In genomic region chr2:181944164-181944913, GRCh38 we compare ENCODE assay signal across 19 cellular contexts. TPM values are rescaled to one million over a fixed set of nuclear protein-coding genes. Genes with fewer than 3 reads are reported as not detected.
A peak's percentile ranks its signal among the peaks of the same experiment; 100 is the strongest.
DNase-seq lines count a peak whose midpoint lies in the region; ATAC-seq and TF ChIP-seq lines count a peak whose summit lies in the region.
"Had no signal": no experiment of that assay in that cellular context is flagged by ENCODE, and none has a peak within 500 bp of the region (broad histone marks: within the 10 kb centered on the region; RNA-seq: fewer than 3 reads in every experiment).

No MANE protein-coding gene starts in this region.

- ATAC-seq in right lobe of liver (peak; percentile 76 to 89 (median 86)), GM21786 (IDR thresholded peaks at IDR 0.05; ENCODE audit: unreplicated experiment) (no peak)
- ATAC-seq: GM12878 had no signal

- TF ChIP-seq CTCF in Caco-2 (IDR thresholded peaks at IDR 0.05; ENCODE audit: insufficient read depth in 1 of 2, low read depth in 1 of 2, low read length in 1 of 2, severe bottlenecking in 1 of 2, unreplicated experiment in 1 of 2) = no peak
- no peak for TF ChIP-seq CTCF in choroid plexus epithelial cell (conservative IDR thresholded peaks at IDR 0.05; ENCODE audit: low read depth, low read length)
- no peak for TF ChIP-seq CTCF in right lobe of liver (IDR thresholded peaks at IDR 0.05)
- TF ChIP-seq CTCF in SK-N-SH (IDR thresholded peaks at IDR 0.05) = no peak

- peaks cover 2% of the 10 kb centered on the region for H3F3A ChIP-seq in SK-N-SH (replicated peaks; ENCODE audit: insufficient read depth)

- no peak overlapping the region for H3K23ac ChIP-seq in trophoblast cell (ENCODE audit: low read length)

- peak overlapping the region; percentile 98 for H2BK12ac ChIP-seq in trophoblast cell (ENCODE audit: low read length)

- H4K91ac ChIP-seq in trophoblast cell (ENCODE audit: low read depth, low read length) = peak overlapping the region; percentile 97

- peak overlapping the region; percentile 90 for H3K27ac Mint-ChIP-seq in Caco-2 (ENCODE audit: unreplicated experiment)
- H3K27ac Mint-ChIP-seq: CD4-positive, alpha-beta memory T cell had no signal

- peak overlapping the region; percentile 12 to 80 (median 56) for H3K27ac ChIP-seq in right lobe of liver
- H3K27ac ChIP-seq in trophoblast cell (ENCODE audit: low read depth, low read length) = peak overlapping the region; percentile 84
- H3K27ac ChIP-seq in SK-N-SH (ENCODE audit: low read depth in 2 of 2, low read length in 1 of 2) = no peak overlapping the region
- H3K27ac ChIP-seq: RWPE1 had no signal

- no TSS peak for BruUV-seq in Caco-2 (replicated peaks; lab: Mats Ljungman, UMichigan)

- intact Hi-C loops in Caco-2 (cut with micrococcal nuclease; ENCODE audit: unreplicated experiment) = loop anchor here (5.0 kb wide), 1 partner anchor 52 kb away; the partner anchor contains the start of gene ITPRID2
- intact Hi-C loops in right lobe of liver (cut with DNase I) = no loop called here

- H3K4me3 Mint-ChIP-seq in Caco-2 (ENCODE audit: unreplicated experiment) = no peak overlapping the region
- H3K4me3 Mint-ChIP-seq: CD4-positive, alpha-beta memory T cell had no signal

- no peak overlapping the region for H3K18ac ChIP-seq in trophoblast cell (ENCODE audit: low read length)

- H2AFZ ChIP-seq in trophoblast cell (ENCODE audit: insufficient read depth, low read length, poor library complexity) (no peak overlapping the region), SK-N-SH (ENCODE audit: low read depth) (no peak overlapping the region)

- peak overlapping the region; percentile 77 for H3K14ac ChIP-seq in trophoblast cell (ENCODE audit: low read length)

- no peaks in the 10 kb centered on the region for H3K36me3 ChIP-seq in Caco-2 (ENCODE audit: control insufficient read depth, insufficient read depth, low read length)
- H3K36me3 ChIP-seq in right lobe of liver = no peaks in the 10 kb centered on the region
- H3K36me3 ChIP-seq in trophoblast cell (ENCODE audit: control insufficient read depth in 1 of 2, insufficient read depth in 2 of 2, low read length in 2 of 2) = no peaks in the 10 kb centered on the region
- no peaks in the 10 kb centered on the region for H3K36me3 ChIP-seq in SK-N-SH (replicated peaks in 1 of 2; ENCODE audit: control insufficient read depth in 1 of 2, insufficient read depth in 2 of 2, low read length in 1 of 2)

- no peaks in the 10 kb centered on the region for H3K9me2 ChIP-seq in SK-N-SH

- H3K79me1 ChIP-seq in trophoblast cell (ENCODE audit: low read length) = peaks cover 22% of the 10 kb centered on the region

- TF ChIP-seq RAD21 in SK-N-SH (IDR thresholded peaks at IDR 0.05; ENCODE audit: low read length) = no peak

- DNase-seq in Caco-2 (no peak), choroid plexus epithelial cell (ENCODE audit: low read depth) (peak; percentile 11), right lobe of liver (no peak), trophoblast cell (peak in 1 of 2 donors; percentile 20), Ammon's horn (ENCODE audit: low spot score) (no peak), SK-N-SH (no peak)
- DNase-seq in activated naive CD4-positive, alpha-beta T cell treated with anti-CD3 and anti-CD28 coated beads, Interleukin-2, amount 50 U/mL, for 16 hours = no peak
- DNase-seq: 8988T; CD4-positive, alpha-beta memory T cell; GDM1; MV-4-11; NCI-H1417; NCI-H187 treated with DMSO at 0.1 percent for 48 hours; NCI-H2171 treated with DMSO at 0.1 percent for 48 hours; NCI-H446 treated with DMSO at 0.1 percent for 48 hours; OCI-M1 had no signal

- peak overlapping the region; percentile 84 for H4K8ac ChIP-seq in trophoblast cell (ENCODE audit: low read depth, low read length)

- peak overlapping the region; percentile 16 for H3K4ac ChIP-seq in trophoblast cell (ENCODE audit: low read depth, low read length)

- peaks cover 39% of the 10 kb centered on the region for H3K9me3 Mint-ChIP-seq in Caco-2 (ENCODE audit: unreplicated experiment)
- H3K9me3 Mint-ChIP-seq: CD4-positive, alpha-beta memory T cell had no signal

- no peaks in the 10 kb centered on the region for H3K27me3 ChIP-seq in Caco-2 (replicated peaks; ENCODE audit: control insufficient read depth, insufficient read depth, low read length)
- no peaks in the 10 kb centered on the region for H3K27me3 ChIP-seq in right lobe of liver
- no peaks in the 10 kb centered on the region for H3K27me3 ChIP-seq in trophoblast cell (ENCODE audit: insufficient read depth, low read length)
- H3K27me3 ChIP-seq in SK-N-SH (ENCODE audit: insufficient read depth) = no peaks in the 10 kb centered on the region

- H3K9me3 ChIP-seq in Caco-2 (no peaks in the 10 kb centered on the region), right lobe of liver (no peaks in the 10 kb centered on the region), trophoblast cell (ENCODE audit: insufficient read depth, low read depth, low read length) (peaks cover 1% of the 10 kb centered on the region), SK-N-SH (no peaks in the 10 kb centered on the region)

- H2BK120ac ChIP-seq in trophoblast cell (ENCODE audit: insufficient read depth, low read length, poor library complexity) = peak overlapping the region; percentile 95

- peak overlapping the region; percentile 98 for H2BK5ac ChIP-seq in trophoblast cell (ENCODE audit: low read depth, low read length, poor library complexity)

- no peak overlapping the region for H4K12ac ChIP-seq in trophoblast cell (ENCODE audit: low read depth, low read length)

- WGBS in right lobe of liver (ENCODE audit: insufficient coverage, low coverage, low lambda C conversion rate, missing lambda C conversion rate) = 49% methylated on average over 5 of the region's 5 CpGs
- WGBS in trophoblast cell (ENCODE audit: extremely low coverage, insufficient coverage, insufficient read length) = no CpG with 5 or more reads among the region's 5 CpGs
- WGBS in SK-N-SH (ENCODE audit: low lambda C conversion rate) = 92% methylated on average over 5 of the region's 5 CpGs

- peak overlapping the region; percentile 64 for H2AK5ac ChIP-seq in trophoblast cell (ENCODE audit: low read length)

- no peak overlapping the region for H3K4me3 ChIP-seq in Caco-2 (ENCODE audit: low read depth, low read length)
- H3K4me3 ChIP-seq in choroid plexus epithelial cell (ENCODE audit: low read depth, low read length) = no peak overlapping the region
- H3K4me3 ChIP-seq in right lobe of liver = peak overlapping the region in 2 of 3 donors; percentile 1 to 9
- no peak overlapping the region for H3K4me3 ChIP-seq in trophoblast cell (ENCODE audit: low read depth, low read length)
- no peak overlapping the region for H3K4me3 ChIP-seq in SK-N-SH (ENCODE audit: low read depth in 2 of 2, low read length in 1 of 2)
- H3K4me3 ChIP-seq: GM12878 had no signal

- no peaks in the 10 kb centered on the region for H4K20me1 ChIP-seq in SK-N-SH (ENCODE audit: insufficient read depth)

- no peak overlapping the region for H3K4me2 ChIP-seq in trophoblast cell (ENCODE audit: low read length)
- no peak overlapping the region for H3K4me2 ChIP-seq in SK-N-SH

- no peaks in the 10 kb centered on the region for H3K27me3 Mint-ChIP-seq in Caco-2 (ENCODE audit: insufficient read depth, unreplicated experiment)

- CTCF ChIA-PET in Caco-2 (lab: Charles Lee) = no interaction called here
- CTCF ChIA-PET in SK-N-SH (lab: Yijun Ruan, JAX) = interaction anchor here (0.7 kb wide), 1 partner anchor 21 kb away, joined by 4 read pairs; no protein-coding TSS in a partner anchor

- POLR2A ChIA-PET in Caco-2 (lab: Charles Lee) = no interaction called here
- POLR2A ChIA-PET in SK-N-SH (lab: Yijun Ruan, JAX) = no interaction called here

- peaks cover 47% of the 10 kb centered on the region for H3K4me1 Mint-ChIP-seq in Caco-2 (ENCODE audit: low read depth, unreplicated experiment)
- H3K4me1 Mint-ChIP-seq: CD4-positive, alpha-beta memory T cell had no signal

- TF ChIP-seq POLR2A in right lobe of liver (IDR thresholded peaks at IDR 0.05) = no peak

- no peaks in the 10 kb centered on the region for H3K36me3 Mint-ChIP-seq in Caco-2 (ENCODE audit: insufficient read depth, unreplicated experiment)
- H3K36me3 Mint-ChIP-seq: CD4-positive, alpha-beta memory T cell had no signal

- no peaks in the 10 kb centered on the region for H3K79me2 ChIP-seq in trophoblast cell (ENCODE audit: control insufficient read depth, insufficient read depth, low read length, poor library complexity)
- no peaks in the 10 kb centered on the region for H3K79me2 ChIP-seq in SK-N-SH (ENCODE audit: insufficient read depth)

- no peak overlapping the region for H3K9ac ChIP-seq in trophoblast cell (ENCODE audit: low read length)
- H3K9ac ChIP-seq in SK-N-SH = no peak overlapping the region

- TF ChIP-seq EP300 in SK-N-SH (IDR thresholded peaks at IDR 0.05; ENCODE audit: borderline replicate concordance in 1 of 2, low read depth in 1 of 2, low read length in 1 of 2) = no peak

- H3K4me1 ChIP-seq in Caco-2 = peaks cover 70% of the 10 kb centered on the region
- peaks cover 0 to 23% (median 9%) of the 10 kb centered on the region in 4 donors for H3K4me1 ChIP-seq in right lobe of liver
- H3K4me1 ChIP-seq in trophoblast cell (ENCODE audit: control insufficient read depth in 1 of 2, insufficient read depth in 2 of 2, low read length in 2 of 2) = peaks cover 5 to 12% of the 10 kb centered on the region in 2 experiments
- H3K4me1 ChIP-seq in SK-N-SH (ENCODE audit: control insufficient read depth in 1 of 2, insufficient read depth in 2 of 2, low read depth in 1 of 2, low read length in 1 of 2) = no peaks in the 10 kb centered on the region

TF ChIP-seq in SK-N-SH, 30 proteins besides CTCF, POLR2A, EP300 and RAD21 (continues in another document):
- no peak for TF ChIP-seq MXI1 (IDR thresholded peaks at IDR 0.05; ENCODE audit: low read depth, low read length)
- no peak for TF ChIP-seq YY1 (IDR thresholded peaks at IDR 0.05; ENCODE audit: low read depth)
- TF ChIP-seq FOXJ3 (CRISPR knock-in tag; IDR thresholded peaks at IDR 0.05) = no peak
- no peak for TF ChIP-seq RCOR1 (IDR thresholded peaks at IDR 0.05; ENCODE audit: low read length)

RNA-seq across cellular contexts. Expression of gene PPP1R1C, which starts 41.3 kb away (rescaled TPM):
- total RNA-seq in Caco-2 (2022) (2.8 and 3.9 TPM in 2 replicates), right lobe of liver (10 to 100 TPM in 2 of 6 experiments, 1 to 10 TPM in 4; 1.8 to 22.2 (median 8.8) TPM)
- polyA plus RNA-seq in trophoblast cell (2013) = 14.5 and 17.3 TPM in 2 replicates
- polyA plus RNA-seq in SK-N-SH (2012; rRNA removed) = 0.26 and 0.41 TPM in 2 replicates
- polyA plus RNA-seq in SK-N-SH (2012; cell fraction: cytosol; rRNA removed) = 0.12 and 0.46 TPM in 2 replicates
- 0.23 and 0.24 TPM in 2 replicates for polyA plus RNA-seq in SK-N-SH (2012; cell fraction: nucleus; rRNA removed)
- total RNA-seq: CD4-positive, alpha-beta memory T cell had no signal
- polyA plus RNA-seq: CD4-positive, alpha-beta memory T cell; GM12878 had no signal

RNA-seq across cellular contexts. Expression of gene ITPRID2, which starts 52.8 kb away (rescaled TPM):
- total RNA-seq in Caco-2 (2022) = 54.8 and 62.0 TPM in 2 replicates
- 100 to 1,000 TPM in 2 of 6 experiments, 10 to 100 TPM in 4; 49.4 to 129 (median 74.5) TPM for total RNA-seq in right lobe of liver
- polyA plus RNA-seq in trophoblast cell (2013) = 109 and 111 TPM in 2 replicates
- polyA plus RNA-seq in SK-N-SH (2012; rRNA removed) = 41.9 and 53.1 TPM in 2 replicates
- 47.6 and 51.2 TPM in 2 replicates for polyA plus RNA-seq in SK-N-SH (2012; cell fraction: cytosol; rRNA removed)
- 76.3 and 107 TPM in 2 replicates for polyA plus RNA-seq in SK-N-SH (2012; cell fraction: nucleus; rRNA removed)

Comparison
In these comparisons a context has a peak if more than half of its experiments do, and no peak if none do; other contexts are left out.
1. H3K4me3 ChIP-seq: peak in right lobe of liver (2 of 3); none in Caco-2 (single experiment), choroid plexus epithelial cell (single experiment), trophoblast cell (single experiment) and SK-N-SH (0 of 2).
2. H3K27ac ChIP-seq: peak in right lobe of liver (3 of 3) and trophoblast cell (single experiment); none in SK-N-SH (0 of 2).